In genomic region chr6:22593895-22594294, GRCh38 we compare ENCODE assay signal across 32 cellular contexts. TPM values are rescaled to one million over a fixed set of nuclear protein-coding genes. Genes with fewer than 3 reads are reported as not detected.
"Had no signal": no experiment of that assay in that cellular context is flagged by ENCODE, and none has a peak within 500 bp of the region (broad histone marks: within the 10 kb centered on the region; RNA-seq: fewer than 3 reads in every experiment).

No MANE protein-coding gene starts in this region.

- H3K27me3 ChIP-seq: stomach, suprapubic skin, testis, thyroid gland, tibial artery, tibial nerve, transverse colon, upper lobe of left lung, upper lobe of right lung, uterus, vagina had no signal

- H3K36me3 ChIP-seq: stomach, suprapubic skin, thoracic aorta, thyroid gland, tibial artery, transverse colon, upper lobe of left lung, upper lobe of right lung, uterus, vagina had no signal

- FAIRE-seq: urothelium cell line had no signal

- H3K4me3 Mint-ChIP-seq: stimulated activated effector memory CD8-positive, alpha-beta T cell treated with anti-CD3 and anti-CD28 coated beads, Interleukin-12 subunit alpha, Interleukin-12 subunit beta, amount 100 ng/mL, for 72 hours; stimulated activated memory B cell treated with anti-CD40 and anti-IgM and Interleukin-4, amounts not matched to agents 10 μg/mL and 1 μg/mL and 100 μg/mL, for 72 hours; stimulated activated naive B cell treated with anti-CD40 and anti-IgM and Interleukin-4, amounts not matched to agents 10 μg/mL and 1 μg/mL and 100 μg/mL, for 72 hours; stimulated activated naive CD8-positive, alpha-beta T cell treated with anti-CD3 and anti-CD28 coated beads, Interleukin-15, amount 100 ng/mL, for 72 hours; stimulated activated naive CD8-positive, alpha-beta T cell treated with anti-CD3 and anti-CD28 coated beads, Interleukin-15, Interleukin-2, amounts not matched to agents 100 ng/mL and 50 ng/mL, for 24 hours; type B pancreatic cell had no signal

- H3K27ac ChIP-seq: stomach, suprapubic skin, testis, thoracic aorta, thyroid gland, tibial artery, tibial nerve, transverse colon, upper lobe of left lung, upper lobe of right lung, uterus, vagina had no signal

- H3K9me3 ChIP-seq: stomach, suprapubic skin, testis, thoracic aorta, thyroid gland, tibial artery, tibial nerve, transverse colon, upper lobe of left lung, upper lobe of right lung, uterus, vagina had no signal

- H3K4me3 ChIP-seq: stomach, suprapubic skin, testis, thoracic aorta, thyroid gland, tibial artery, tibial nerve, transverse colon, upper lobe of left lung, upper lobe of right lung, uterus, vagina had no signal

- H3K27ac Mint-ChIP-seq: stimulated activated effector memory CD8-positive, alpha-beta T cell treated with anti-CD3 and anti-CD28 coated beads, Interleukin-12 subunit alpha, Interleukin-12 subunit beta, amount 100 ng/mL, for 72 hours; stimulated activated memory B cell treated with anti-CD40 and anti-IgM and Interleukin-4, amounts not matched to agents 10 μg/mL and 1 μg/mL and 100 μg/mL, for 72 hours; stimulated activated naive B cell treated with anti-CD40 and anti-IgM and Interleukin-4, amounts not matched to agents 10 μg/mL and 1 μg/mL and 100 μg/mL, for 72 hours; stimulated activated naive CD8-positive, alpha-beta T cell treated with anti-CD3 and anti-CD28 coated beads, Interleukin-15, amount 100 ng/mL, for 72 hours; stimulated activated naive CD8-positive, alpha-beta T cell treated with anti-CD3 and anti-CD28 coated beads, Interleukin-15, Interleukin-2, amounts not matched to agents 100 ng/mL and 50 ng/mL, for 24 hours; type B pancreatic cell had no signal

- H3K36me3 Mint-ChIP-seq: stimulated activated effector memory CD8-positive, alpha-beta T cell treated with anti-CD3 and anti-CD28 coated beads, Interleukin-12 subunit alpha, Interleukin-12 subunit beta, amount 100 ng/mL, for 72 hours; stimulated activated memory B cell treated with anti-CD40 and anti-IgM and Interleukin-4, amounts not matched to agents 10 μg/mL and 1 μg/mL and 100 μg/mL, for 72 hours; stimulated activated naive B cell treated with anti-CD40 and anti-IgM and Interleukin-4, amounts not matched to agents 10 μg/mL and 1 μg/mL and 100 μg/mL, for 72 hours; type B pancreatic cell had no signal

- H3K4me1 ChIP-seq: stomach, suprapubic skin, testis, thyroid gland, tibial artery, tibial nerve, transverse colon, upper lobe of left lung, upper lobe of right lung, uterus, vagina had no signal

- H3K4me1 Mint-ChIP-seq: stimulated activated effector memory CD8-positive, alpha-beta T cell treated with anti-CD3 and anti-CD28 coated beads, Interleukin-12 subunit alpha, Interleukin-12 subunit beta, amount 100 ng/mL, for 72 hours; stimulated activated memory B cell treated with anti-CD40 and anti-IgM and Interleukin-4, amounts not matched to agents 10 μg/mL and 1 μg/mL and 100 μg/mL, for 72 hours; stimulated activated naive B cell treated with anti-CD40 and anti-IgM and Interleukin-4, amounts not matched to agents 10 μg/mL and 1 μg/mL and 100 μg/mL, for 72 hours; stimulated activated naive CD8-positive, alpha-beta T cell treated with anti-CD3 and anti-CD28 coated beads, Interleukin-15, amount 100 ng/mL, for 72 hours had no signal

- ATAC-seq: stimulated activated effector memory CD8-positive, alpha-beta T cell treated with anti-CD3 and anti-CD28 coated beads, Interleukin-12 subunit alpha, Interleukin-12 subunit beta, amount 100 ng/mL, for 72 hours; stimulated activated memory B cell treated with anti-CD40 and anti-IgM and Interleukin-4, amounts not matched to agents 10 μg/mL and 1 μg/mL and 100 μg/mL, for 72 hours; stimulated activated naive B cell treated with anti-CD40 and anti-IgM and Interleukin-4, amounts not matched to agents 10 μg/mL and 1 μg/mL and 100 μg/mL, for 72 hours; stimulated activated naive CD8-positive, alpha-beta T cell treated with anti-CD3 and anti-CD28 coated beads, Interleukin-15, amount 100 ng/mL, for 72 hours; stimulated activated naive CD8-positive, alpha-beta T cell treated with anti-CD3 and anti-CD28 coated beads, Interleukin-15, Interleukin-2, amounts not matched to agents 100 U/mL and 50 U/mL, for 24 hours; upper lobe of right lung had no signal

- H3K27me3 Mint-ChIP-seq: stimulated activated memory B cell treated with anti-CD40 and anti-IgM and Interleukin-4, amounts not matched to agents 10 μg/mL and 1 μg/mL and 100 μg/mL, for 72 hours; stimulated activated naive B cell treated with anti-CD40 and anti-IgM and Interleukin-4, amounts not matched to agents 10 μg/mL and 1 μg/mL and 100 μg/mL, for 72 hours; stimulated activated naive CD8-positive, alpha-beta T cell treated with anti-CD3 and anti-CD28 coated beads, Interleukin-15, amount 100 ng/mL, for 72 hours; stimulated activated naive CD8-positive, alpha-beta T cell treated with anti-CD3 and anti-CD28 coated beads, Interleukin-15, Interleukin-2, amounts not matched to agents 100 ng/mL and 50 ng/mL, for 24 hours; type B pancreatic cell had no signal

- H3K9me3 Mint-ChIP-seq: stimulated activated naive CD8-positive, alpha-beta T cell treated with anti-CD3 and anti-CD28 coated beads, Interleukin-15, amount 100 ng/mL, for 72 hours had no signal

- DNase-seq: stimulated activated CD4-positive, alpha-beta T cell treated with anti-CD3 and anti-CD28 coated beads, Interleukin-2, amount 100 ng/mL, for 48 hours; stimulated activated CD4-positive, alpha-beta T cell treated with anti-CD3 and anti-CD28 coated beads, Interleukin-4, amount 100 ng/mL, for 1 hour; stimulated activated CD4-positive, alpha-beta T cell treated with anti-CD3 and anti-CD28 coated beads, Interleukin-4, amount 100 ng/mL, for 24 hours; stimulated activated CD4-positive, alpha-beta T cell treated with anti-CD3 and anti-CD28 coated beads, Interleukin-4, amount 100 ng/mL, for 4 hours; stimulated activated CD8-positive, alpha-beta memory T cell treated with anti-CD3 and anti-CD28 coated beads, Interleukin-4, amount 100 ng/mL, for 48 hours; stimulated activated naive B cell treated with anti-CD40 and anti-IgM and Interleukin-4, amounts not matched to agents 10 μg/mL and 1 μg/mL and 100 μg/mL, for 72 hours; stimulated activated naive CD4-positive, alpha-beta T cell; stimulated activated naive CD4-positive, alpha-beta T cell treated with Interleukin-2 at 50 U/mL for 16 hours; stimulated activated naive CD8-positive, alpha-beta T cell treated with anti-CD3 and anti-CD28 coated beads, Interleukin-15, amount 100 ng/mL, for 72 hours; stimulated activated naive CD8-positive, alpha-beta T cell treated with anti-CD3 and anti-CD28 coated beads, Interleukin-15, Interleukin-2, amounts not matched to agents 100 U/mL and 50 U/mL, for 24 hours; stomach; substantia nigra; testis; thyroid gland; tibial artery; transverse colon; trophoblast cell; upper lobe of left lung; upper lobe of right lung; uterus had no signal

RNA-seq across cellular contexts. Expression of gene HDGFL1, which starts 24.5 kb away (rescaled TPM):
- total RNA-seq: stomach, subcutaneous adipose tissue, suprapubic skin, thoracic aorta, transverse colon, upper lobe of left lung, upper lobe of right lung, ureter, urinary bladder, uterus, vagina had no signal
- polyA plus RNA-seq: stomach, urinary bladder had no signal
